ENCODE assay signal across 1 cellular context in the genomic region with DNA sequence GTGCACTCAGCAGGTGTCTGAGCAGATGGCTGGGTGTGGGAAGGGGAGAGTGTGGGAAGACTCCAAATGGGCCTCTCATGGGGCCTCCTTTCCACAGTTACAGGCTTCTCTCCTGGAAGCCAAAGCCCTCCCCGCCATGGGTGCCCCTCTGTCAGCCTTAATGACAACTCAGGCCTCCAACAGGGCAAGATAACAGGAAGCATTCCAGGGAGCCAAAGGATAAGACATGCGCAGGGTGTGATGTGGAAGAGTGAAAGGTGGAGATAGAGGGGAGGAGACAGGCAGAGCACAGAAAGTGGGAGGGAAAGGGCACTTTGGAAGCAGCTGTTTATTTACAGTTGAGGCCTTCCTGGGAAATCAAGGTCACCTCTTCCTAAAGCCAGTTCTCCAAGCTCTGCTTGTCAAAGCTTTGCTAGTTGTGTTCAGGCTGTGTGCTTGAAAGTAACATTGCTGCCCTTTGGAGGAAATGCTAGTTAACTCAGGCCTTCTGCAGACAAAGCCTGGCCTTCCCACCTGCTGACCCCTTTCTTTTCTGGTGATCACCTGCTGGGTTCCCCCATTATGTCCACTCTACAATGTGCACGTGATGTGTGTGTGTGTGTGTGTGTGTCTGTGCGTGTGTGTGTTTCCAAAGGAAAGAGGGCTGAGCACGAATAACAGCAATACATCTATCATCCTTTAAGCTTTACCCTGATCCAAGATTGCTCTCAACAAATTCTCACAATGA.
TF ChIP-seq lines count a peak whose summit lies in the region.

No MANE protein-coding gene starts in this region.

TF ChIP-seq in HEK293, 187 proteins besides CTCF, POLR2A, EP300 and RAD21 (continued from another document):
- TF ChIP-seq, protein P1, sequence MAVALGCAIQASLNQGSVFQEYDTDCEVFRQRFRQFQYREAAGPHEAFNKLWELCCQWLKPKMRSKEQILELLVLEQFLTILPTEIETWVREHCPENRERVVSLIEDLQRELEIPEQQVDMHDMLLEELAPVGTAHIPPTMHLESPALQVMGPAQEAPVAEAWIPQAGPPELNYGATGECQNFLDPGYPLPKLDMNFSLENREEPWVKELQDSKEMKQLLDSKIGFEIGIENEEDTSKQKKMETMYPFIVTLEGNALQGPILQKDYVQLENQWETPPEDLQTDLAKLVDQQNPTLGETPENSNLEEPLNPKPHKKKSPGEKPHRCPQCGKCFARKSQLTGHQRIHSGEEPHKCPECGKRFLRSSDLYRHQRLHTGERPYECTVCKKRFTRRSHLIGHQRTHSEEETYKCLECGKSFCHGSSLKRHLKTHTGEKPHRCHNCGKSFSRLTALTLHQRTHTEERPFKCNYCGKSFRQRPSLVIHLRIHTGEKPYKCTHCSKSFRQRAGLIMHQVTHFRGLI (tag by site-specific recombination; IDR thresholded peaks at IDR 0.05), result no peak
- peak; percentile 99 for TF ChIP-seq ZIC2 (tag by site-specific recombination; IDR thresholded peaks at IDR 0.05)
- no peak for TF ChIP-seq ZNF140 (tag by site-specific recombination; IDR thresholded peaks at IDR 0.05)
- TF ChIP-seq ZNF501 (tag by site-specific recombination; IDR thresholded peaks at IDR 0.05), result no peak
- no peak; the same call in 1 of the 2 replicates for TF ChIP-seq ZNF184 (tag by site-specific recombination; IDR thresholded peaks at IDR 0.05)
- TF ChIP-seq SALL2 (tag by site-specific recombination; IDR thresholded peaks at IDR 0.05; ENCODE audit: borderline replicate concordance), result no peak
- TF ChIP-seq, protein P2, sequence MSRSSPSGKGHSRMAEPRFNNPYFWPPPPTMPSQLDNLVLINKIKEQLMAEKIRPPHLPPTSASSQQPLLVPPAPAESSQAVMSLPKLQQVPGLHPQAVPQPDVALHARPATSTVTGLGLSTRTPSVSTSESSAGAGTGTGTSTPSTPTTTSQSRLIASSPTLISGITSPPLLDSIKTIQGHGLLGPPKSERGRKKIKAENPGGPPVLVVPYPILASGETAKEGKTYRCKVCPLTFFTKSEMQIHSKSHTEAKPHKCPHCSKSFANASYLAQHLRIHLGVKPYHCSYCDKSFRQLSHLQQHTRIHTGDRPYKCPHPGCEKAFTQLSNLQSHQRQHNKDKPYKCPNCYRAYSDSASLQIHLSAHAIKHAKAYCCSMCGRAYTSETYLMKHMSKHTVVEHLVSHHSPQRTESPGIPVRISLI (tag by site-specific recombination; IDR thresholded peaks at IDR 0.05), result no peak
- TF ChIP-seq, protein P3, sequence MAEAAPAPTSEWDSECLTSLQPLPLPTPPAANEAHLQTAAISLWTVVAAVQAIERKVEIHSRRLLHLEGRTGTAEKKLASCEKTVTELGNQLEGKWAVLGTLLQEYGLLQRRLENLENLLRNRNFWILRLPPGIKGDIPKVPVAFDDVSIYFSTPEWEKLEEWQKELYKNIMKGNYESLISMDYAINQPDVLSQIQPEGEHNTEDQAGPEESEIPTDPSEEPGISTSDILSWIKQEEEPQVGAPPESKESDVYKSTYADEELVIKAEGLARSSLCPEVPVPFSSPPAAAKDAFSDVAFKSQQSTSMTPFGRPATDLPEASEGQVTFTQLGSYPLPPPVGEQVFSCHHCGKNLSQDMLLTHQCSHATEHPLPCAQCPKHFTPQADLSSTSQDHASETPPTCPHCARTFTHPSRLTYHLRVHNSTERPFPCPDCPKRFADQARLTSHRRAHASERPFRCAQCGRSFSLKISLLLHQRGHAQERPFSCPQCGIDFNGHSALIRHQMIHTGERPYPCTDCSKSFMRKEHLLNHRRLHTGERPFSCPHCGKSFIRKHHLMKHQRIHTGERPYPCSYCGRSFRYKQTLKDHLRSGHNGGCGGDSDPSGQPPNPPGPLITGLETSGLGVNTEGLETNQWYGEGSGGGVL (tag by site-specific recombination; IDR thresholded peaks at IDR 0.05), result no peak
- TF ChIP-seq ZNF660 (tag by site-specific recombination; IDR thresholded peaks at IDR 0.05), result no peak
- no peak for TF ChIP-seq ZNF48 (tag by site-specific recombination; IDR thresholded peaks at IDR 0.05)
- TF ChIP-seq ZNF112 (tag by site-specific recombination; IDR thresholded peaks at IDR 0.05), result no peak
- TF ChIP-seq ZNF311 (tag by site-specific recombination; IDR thresholded peaks at IDR 0.05; ENCODE audit: borderline replicate concordance), result no peak
- TF ChIP-seq, protein P4, sequence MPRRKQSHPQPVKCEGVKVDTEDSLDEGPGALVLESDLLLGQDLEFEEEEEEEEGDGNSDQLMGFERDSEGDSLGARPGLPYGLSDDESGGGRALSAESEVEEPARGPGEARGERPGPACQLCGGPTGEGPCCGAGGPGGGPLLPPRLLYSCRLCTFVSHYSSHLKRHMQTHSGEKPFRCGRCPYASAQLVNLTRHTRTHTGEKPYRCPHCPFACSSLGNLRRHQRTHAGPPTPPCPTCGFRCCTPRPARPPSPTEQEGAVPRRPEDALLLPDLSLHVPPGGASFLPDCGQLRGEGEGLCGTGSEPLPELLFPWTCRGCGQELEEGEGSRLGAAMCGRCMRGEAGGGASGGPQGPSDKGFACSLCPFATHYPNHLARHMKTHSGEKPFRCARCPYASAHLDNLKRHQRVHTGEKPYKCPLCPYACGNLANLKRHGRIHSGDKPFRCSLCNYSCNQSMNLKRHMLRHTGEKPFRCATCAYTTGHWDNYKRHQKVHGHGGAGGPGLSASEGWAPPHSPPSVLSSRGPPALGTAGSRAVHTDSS (tag by site-specific recombination; IDR thresholded peaks at IDR 0.05), result no peak
- no peak for TF ChIP-seq ZNF404 (tag by site-specific recombination; IDR thresholded peaks at IDR 0.05)
- no peak for TF ChIP-seq ZNF157 (tag by site-specific recombination; IDR thresholded peaks at IDR 0.05)
- no peak for TF ChIP-seq ZNF843 (tag by site-specific recombination; IDR thresholded peaks at IDR 0.05)
- TF ChIP-seq, protein P5, sequence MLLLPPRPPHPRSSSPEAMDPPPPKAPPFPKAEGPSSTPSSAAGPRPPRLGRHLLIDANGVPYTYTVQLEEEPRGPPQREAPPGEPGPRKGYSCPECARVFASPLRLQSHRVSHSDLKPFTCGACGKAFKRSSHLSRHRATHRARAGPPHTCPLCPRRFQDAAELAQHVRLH (tag by site-specific recombination; IDR thresholded peaks at IDR 0.05), result no peak
- TF ChIP-seq ZNF530 (tag by site-specific recombination; IDR thresholded peaks at IDR 0.05; ENCODE audit: low read depth), result no peak
- TF ChIP-seq SP7 (tag by site-specific recombination; IDR thresholded peaks at IDR 0.05), result peak; percentile 87; the same call in 1 of the 2 replicates
